Comparison of ENCODE assay signal across 13 cellular contexts in the genomic region with DNA sequence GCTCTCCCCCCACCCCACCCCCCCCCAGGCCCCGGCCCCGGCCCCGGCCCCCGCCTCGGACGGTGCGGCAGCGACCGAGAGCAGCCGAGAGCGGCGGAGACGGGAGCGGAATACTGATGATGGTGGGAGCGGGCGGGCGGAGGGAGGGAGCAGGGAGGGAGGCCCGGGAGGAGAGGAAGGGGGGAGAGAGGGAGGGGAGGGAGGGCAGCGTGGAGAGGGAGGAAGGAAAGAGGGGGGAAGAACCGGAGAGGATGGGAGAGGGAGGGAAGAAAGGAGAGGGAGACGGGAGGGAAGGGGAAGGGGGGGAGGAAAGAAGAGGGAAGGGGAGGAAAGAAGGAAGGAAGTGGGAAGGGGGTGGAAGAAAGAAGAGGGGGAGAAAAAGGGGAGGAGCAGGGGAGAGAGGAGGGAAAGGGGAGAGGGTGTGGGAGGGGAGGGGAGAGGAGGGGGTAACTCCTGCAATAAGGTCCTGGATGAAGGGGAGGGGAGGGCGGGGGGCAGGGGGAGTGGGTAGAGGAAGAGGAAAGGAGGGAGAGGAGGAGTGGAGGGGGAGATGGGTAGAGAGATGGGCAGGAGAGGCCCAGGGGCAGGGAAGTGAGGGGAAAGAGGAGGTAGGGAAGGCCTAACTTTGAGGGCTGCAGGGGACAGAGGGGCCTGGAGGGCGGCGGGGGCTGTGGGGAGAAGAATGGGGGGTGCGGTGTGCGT. TPM values are rescaled to one million over a fixed set of nuclear protein-coding genes. Genes with fewer than 3 reads are reported as not detected.
DNase-seq lines count a peak whose midpoint lies in the region; ATAC-seq and TF ChIP-seq lines count a peak whose summit lies in the region.
"Had no signal": no experiment of that assay in that cellular context is flagged by ENCODE, and none has a peak within 500 bp of the region (broad histone marks: within the 10 kb centered on the region; RNA-seq: fewer than 3 reads in every experiment).

A gene with protein sequence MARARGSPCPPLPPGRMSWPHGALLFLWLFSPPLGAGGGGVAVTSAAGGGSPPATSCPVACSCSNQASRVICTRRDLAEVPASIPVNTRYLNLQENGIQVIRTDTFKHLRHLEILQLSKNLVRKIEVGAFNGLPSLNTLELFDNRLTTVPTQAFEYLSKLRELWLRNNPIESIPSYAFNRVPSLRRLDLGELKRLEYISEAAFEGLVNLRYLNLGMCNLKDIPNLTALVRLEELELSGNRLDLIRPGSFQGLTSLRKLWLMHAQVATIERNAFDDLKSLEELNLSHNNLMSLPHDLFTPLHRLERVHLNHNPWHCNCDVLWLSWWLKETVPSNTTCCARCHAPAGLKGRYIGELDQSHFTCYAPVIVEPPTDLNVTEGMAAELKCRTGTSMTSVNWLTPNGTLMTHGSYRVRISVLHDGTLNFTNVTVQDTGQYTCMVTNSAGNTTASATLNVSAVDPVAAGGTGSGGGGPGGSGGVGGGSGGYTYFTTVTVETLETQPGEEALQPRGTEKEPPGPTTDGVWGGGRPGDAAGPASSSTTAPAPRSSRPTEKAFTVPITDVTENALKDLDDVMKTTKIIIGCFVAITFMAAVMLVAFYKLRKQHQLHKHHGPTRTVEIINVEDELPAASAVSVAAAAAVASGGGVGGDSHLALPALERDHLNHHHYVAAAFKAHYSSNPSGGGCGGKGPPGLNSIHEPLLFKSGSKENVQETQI (minus strand): TSS at position 115 of the 702 bp plus-strand sequence. CDS start 19,597 bp downstream, outside the sequence.

- DNase-seq in NCI-H1105 (lab: John Stamatoyannopoulos, UW) (peak; percentile 27), NCI-H1105 treated with DMSO at 0.1 percent for 48 hours (lab: John Stamatoyannopoulos, UW) (no peak), T-helper 17 cell (no peak), stomach (no peak)
- no peak for DNase-seq in CD8-positive, alpha-beta T cell
- DNase-seq: activated CD4-positive, CD25-positive, alpha-beta regulatory T cell treated with anti-CD3 and anti-CD28 coated beads, Interleukin-2, amount 50 U/mL, for 72 hours; activated naive CD8-positive, alpha-beta T cell treated with anti-CD3 and anti-CD28 coated beads, Interleukin-2, amount 10 ng/mL, durations not matched to agents 7 days and 5 days; NCI-H146 had no signal

- H3K27ac Mint-ChIP-seq in T-helper 17 cell = no peak within 1 kb of the TSS
- no peak within 1 kb of the TSS for H3K27ac Mint-ChIP-seq in CD8-positive, alpha-beta T cell
- H3K27ac Mint-ChIP-seq: activated naive CD8-positive, alpha-beta T cell treated with anti-CD3 and anti-CD28 coated beads, Interleukin-2, amount 10 ng/mL, durations not matched to agents 7 days and 5 days had no signal

- H3K4me3 Mint-ChIP-seq in T-helper 17 cell = peak within 1 kb of the TSS; percentile 58
- no peak within 1 kb of the TSS for H3K4me3 Mint-ChIP-seq in CD8-positive, alpha-beta T cell
- H3K4me3 Mint-ChIP-seq: activated naive CD8-positive, alpha-beta T cell treated with anti-CD3 and anti-CD28 coated beads, Interleukin-2, amount 10 ng/mL, durations not matched to agents 7 days and 5 days had no signal

- intact Hi-C loops in stomach (cut with DNase I; ENCODE audit: low total_unique reads) = no loop called here
- intact Hi-C loops in CD8-positive, alpha-beta T cell (cut with DNase I, micrococcal nuclease) = no loop called here

- no peak for TF ChIP-seq POLR2A in stomach (IDR thresholded peaks at IDR 0.05)

- H3K9me3 Mint-ChIP-seq in CD8-positive, alpha-beta T cell = no peaks in the 10 kb centered on the region
- H3K9me3 Mint-ChIP-seq: activated naive CD8-positive, alpha-beta T cell treated with anti-CD3 and anti-CD28 coated beads, Interleukin-2, amount 10 ng/mL, durations not matched to agents 7 days and 5 days had no signal

- TF ChIP-seq CTCF in stomach (IDR thresholded peaks at IDR 0.05) = no peak
- TF ChIP-seq CTCF in CD8-positive, alpha-beta T cell (IDR thresholded peaks at IDR 0.05) = no peak

- TF ChIP-seq EP300 in stomach (IDR thresholded peaks at IDR 0.05) = no peak

- H3K36me3 ChIP-seq in stomach = no peaks in the 10 kb centered on the region
- H3K36me3 ChIP-seq in CD8-positive, alpha-beta T cell (ENCODE audit: insufficient read depth, low read length) = no peaks in the 10 kb centered on the region

- WGBS in stomach, 5 donors = 7 to 16% (median 10%) methylated on average over 19 to 26 of the region's 26 CpGs

- H3K4me1 Mint-ChIP-seq in T-helper 17 cell = peaks cover 22% of the 10 kb centered on the region
- H3K4me1 Mint-ChIP-seq in CD8-positive, alpha-beta T cell (ENCODE audit: low read depth) = peaks cover 9% of the 10 kb centered on the region

- H3K4me1 ChIP-seq in stomach = peaks cover 5 to 23% (median 17%) of the 10 kb centered on the region in 4 donors
- peaks cover 8% of the 10 kb centered on the region for H3K4me1 ChIP-seq in CD8-positive, alpha-beta T cell (ENCODE audit: insufficient read depth, low read length)

- H3K27me3 ChIP-seq in stomach = peaks cover 21 to 89% (median 57%) of the 10 kb centered on the region in 3 donors
- peaks cover 27% of the 10 kb centered on the region for H3K27me3 ChIP-seq in CD8-positive, alpha-beta T cell (ENCODE audit: insufficient read depth, low read length)

- H3K27ac ChIP-seq in stomach = no peak within 1 kb of the TSS
- no peak within 1 kb of the TSS for H3K27ac ChIP-seq in CD8-positive, alpha-beta T cell (ENCODE audit: low read depth, low read length)
- H3K27ac ChIP-seq: 22Rv1, RWPE1 had no signal

- POLR2A ChIA-PET in CD8-positive, alpha-beta T cell (lab: Charles Lee) = no interaction called here

- peaks cover 55% of the 10 kb centered on the region for H3K27me3 Mint-ChIP-seq in T-helper 17 cell
- peaks cover 43% of the 10 kb centered on the region for H3K27me3 Mint-ChIP-seq in CD8-positive, alpha-beta T cell (ENCODE audit: low read depth)

- no peaks in the 10 kb centered on the region for H3K9me3 ChIP-seq in T-helper 17 cell (ENCODE audit: control insufficient read depth, low read length, poor library complexity, severe bottlenecking)
- no peaks in the 10 kb centered on the region for H3K9me3 ChIP-seq in iPS-18c (ENCODE audit: control insufficient read depth, insufficient read depth, low read length)
- H3K9me3 ChIP-seq in stomach = no peaks in the 10 kb centered on the region
- no peaks in the 10 kb centered on the region for H3K9me3 ChIP-seq in CD8-positive, alpha-beta T cell (ENCODE audit: low read length)

- ATAC-seq in T-helper 17 cell (no peak), GM21423 (IDR thresholded peaks at IDR 0.05; ENCODE audit: unreplicated experiment) (no peak), GM21825 (IDR thresholded peaks at IDR 0.05; ENCODE audit: unreplicated experiment) (no peak)
- ATAC-seq in CD8-positive, alpha-beta T cell = no peak

- CTCF ChIA-PET in CD8-positive, alpha-beta T cell (lab: Charles Lee) = no interaction called here

- peaks cover 10% of the 10 kb centered on the region for H3K36me3 Mint-ChIP-seq in T-helper 17 cell (ENCODE audit: low read depth)
- H3K36me3 Mint-ChIP-seq in CD8-positive, alpha-beta T cell = no peaks in the 10 kb centered on the region
- H3K36me3 Mint-ChIP-seq: activated naive CD8-positive, alpha-beta T cell treated with anti-CD3 and anti-CD28 coated beads, Interleukin-2, amount 10 ng/mL, durations not matched to agents 7 days and 5 days had no signal

- H3K4me3 ChIP-seq in iPS-18c (ENCODE audit: insufficient read depth, low read depth, low read length) = peak within 1 kb of the TSS; percentile 31; the same call in 1 of the 2 replicates
- peak within 1 kb of the TSS; percentile 36 to 45 (median 44) for H3K4me3 ChIP-seq in stomach
- H3K4me3 ChIP-seq in CD8-positive, alpha-beta T cell (ENCODE audit: low read depth, low read length) = no peak within 1 kb of the TSS

RNA-seq across cellular contexts. Expression of the gene that starts here (rescaled TPM):
- not detected for total RNA-seq in T-helper 17 cell
- 1 to 10 TPM in 3 of 5 donors, under 1 TPM in 1, not detected in 1; 0.45 to 4.4 (median 2.2) TPM for total RNA-seq in stomach
- 1 to 10 TPM; 1.2 to 1.5 (median 1.5) TPM for polyA plus RNA-seq in stomach
- not detected for total RNA-seq in CD8-positive, alpha-beta T cell
- total RNA-seq: activated naive CD8-positive, alpha-beta T cell treated with anti-CD3 and anti-CD28 coated beads, Interleukin-2, amount 10 ng/mL, durations not matched to agents 7 days and 5 days had no signal
